Comparison of ENCODE assay signal across 4 cellular contexts in genomic region chr16:20453633-20454032, GRCh38. TPM values are rescaled to one million over a fixed set of nuclear protein-coding genes. Genes with fewer than 3 reads are reported as not detected.
"Had no signal": no experiment of that assay in that cellular context is flagged by ENCODE, and none has a peak within 500 bp of the region (broad histone marks: within the 10 kb centered on the region; RNA-seq: fewer than 3 reads in every experiment).

No MANE protein-coding gene starts in this region.

RNA-seq across cellular contexts. Expression of gene ACSM2A, which starts 2.3 kb away (rescaled TPM):
- total RNA-seq: LHCN-M2, M059J, MCF 10A, NCI-H460 had no signal

RNA-seq across cellular contexts. Expression of gene ACSM5, which starts 44.3 kb away (rescaled TPM):
- total RNA-seq: NCI-H460 had no signal

RNA-seq across cellular contexts. Expression of gene PDILT, which starts 49.1 kb away (rescaled TPM):
- total RNA-seq: LHCN-M2, M059J, MCF 10A, NCI-H460 had no signal
